Comparison of ENCODE assay signal across 1 cellular context in genomic region chr2:9423100-9423921, GRCh38.
TF ChIP-seq lines count a peak whose summit lies in the region.

TSS of gene CPSF3 (plus strand) at chr2:9423654. CDS start at chr2:9423774, 120 bp downstream.
A gene with protein sequence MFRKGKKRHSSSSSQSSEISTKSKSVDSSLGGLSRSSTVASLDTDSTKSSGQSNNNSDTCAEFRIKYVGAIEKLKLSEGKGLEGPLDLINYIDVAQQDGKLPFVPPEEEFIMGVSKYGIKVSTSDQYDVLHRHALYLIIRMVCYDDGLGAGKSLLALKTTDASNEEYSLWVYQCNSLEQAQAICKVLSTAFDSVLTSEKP (minus strand): TSS chr2:9423528. CDS start chr2:9418697, 4,831 bp downstream.

TF ChIP-seq in K562, 482 proteins besides CTCF, POLR2A, EP300 and RAD21 (continued from another document and continues in another):
- TF ChIP-seq ZNF263 (CRISPR knock-in tag; IDR thresholded peaks at IDR 0.05; ENCODE audit: borderline replicate concordance) = peak; percentile 75; the same call in 1 of the 2 replicates
- TF ChIP-seq SAFB (IDR thresholded peaks at IDR 0.05; ENCODE audit: borderline replicate concordance, low read depth, low read length) = peak; percentile 87
- no peak for TF ChIP-seq RBM14 (IDR thresholded peaks at IDR 0.05; ENCODE audit: borderline replicate concordance, insufficient read depth, low read depth, low read length)
- no peak for TF ChIP-seq COPS2 (conservative IDR thresholded peaks at IDR 0.05)
- TF ChIP-seq SMARCA5 (IDR thresholded peaks at IDR 0.05) = no peak
- TF ChIP-seq SRF (CRISPR knock-in tag; IDR thresholded peaks at IDR 0.05) = no peak
- TF ChIP-seq NEUROD1 (IDR thresholded peaks at IDR 0.05; ENCODE audit: borderline replicate concordance, low read depth, low read length, partially characterized antibody) = peak; percentile 98
- TF ChIP-seq ATF1 (CRISPR knock-in tag; IDR thresholded peaks at IDR 0.05) = no peak
- peak; percentile 89 for TF ChIP-seq ATF1 (tag; IDR thresholded peaks at IDR 0.05)
- TF ChIP-seq ZFP1 (CRISPR knock-in tag; IDR thresholded peaks at IDR 0.05) = no peak
- TF ChIP-seq, protein P1, sequence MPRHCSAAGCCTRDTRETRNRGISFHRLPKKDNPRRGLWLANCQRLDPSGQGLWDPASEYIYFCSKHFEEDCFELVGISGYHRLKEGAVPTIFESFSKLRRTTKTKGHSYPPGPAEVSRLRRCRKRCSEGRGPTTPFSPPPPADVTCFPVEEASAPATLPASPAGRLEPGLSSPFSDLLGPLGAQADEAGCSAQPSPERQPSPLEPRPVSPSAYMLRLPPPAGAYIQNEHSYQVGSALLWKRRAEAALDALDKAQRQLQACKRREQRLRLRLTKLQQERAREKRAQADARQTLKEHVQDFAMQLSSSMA (CRISPR knock-in tag; IDR thresholded peaks at IDR 0.05) = no peak
- TF ChIP-seq NFE2 (IDR thresholded peaks at IDR 0.05; ENCODE audit: low read depth) = no peak
- no peak for TF ChIP-seq DMBX1 (CRISPR knock-in tag; IDR thresholded peaks at IDR 0.05; ENCODE audit: borderline replicate concordance)
- no peak for TF ChIP-seq NR2F6 (CRISPR knock-in tag; IDR thresholded peaks at IDR 0.05)
- no peak for TF ChIP-seq ZNF408 (CRISPR knock-in tag; IDR thresholded peaks at IDR 0.05; ENCODE audit: low read depth)
- no peak for TF ChIP-seq NR3C1 (CRISPR knock-in tag; IDR thresholded peaks at IDR 0.05)
- TF ChIP-seq FOXP4 (CRISPR knock-in tag; IDR thresholded peaks at IDR 0.05; ENCODE audit: borderline replicate concordance) = peak; percentile 86; the same call in 1 of the 2 replicates
- no peak for TF ChIP-seq ZNF282 (CRISPR knock-in tag; IDR thresholded peaks at IDR 0.05)
- TF ChIP-seq TAF1 (IDR thresholded peaks at IDR 0.05; ENCODE audit: control insufficient read depth, extremely low read depth, insufficient read depth, low read length, severe bottlenecking) = peak; percentile 80
- TF ChIP-seq CTCFL (IDR thresholded peaks at IDR 0.05; ENCODE audit: borderline replicate concordance, insufficient read depth, low read depth, low read length, poor library complexity, severe bottlenecking) = no peak
- no peak for TF ChIP-seq ZBTB12 (CRISPR knock-in tag; IDR thresholded peaks at IDR 0.05)
- no peak; the same call in 1 of the 2 replicates for TF ChIP-seq TRIM28 (IDR thresholded peaks at IDR 0.05)
- TF ChIP-seq KDM4B (IDR thresholded peaks at IDR 0.05; ENCODE audit: borderline replicate concordance in 2 of 2, low read depth in 1 of 2) = no peak; a peak in 1 of 4 replicates
- TF ChIP-seq NR2C2 (CRISPR knock-in tag; IDR thresholded peaks at IDR 0.05) = no peak; the same call in 1 of the 2 replicates
- peak; percentile 66 for TF ChIP-seq NR2C2 (tag; IDR thresholded peaks at IDR 0.05)
- TF ChIP-seq ILF3 (IDR thresholded peaks at IDR 0.05; ENCODE audit: borderline replicate concordance) = no peak; the same call in 1 of the 2 replicates
- TF ChIP-seq, protein P2, sequence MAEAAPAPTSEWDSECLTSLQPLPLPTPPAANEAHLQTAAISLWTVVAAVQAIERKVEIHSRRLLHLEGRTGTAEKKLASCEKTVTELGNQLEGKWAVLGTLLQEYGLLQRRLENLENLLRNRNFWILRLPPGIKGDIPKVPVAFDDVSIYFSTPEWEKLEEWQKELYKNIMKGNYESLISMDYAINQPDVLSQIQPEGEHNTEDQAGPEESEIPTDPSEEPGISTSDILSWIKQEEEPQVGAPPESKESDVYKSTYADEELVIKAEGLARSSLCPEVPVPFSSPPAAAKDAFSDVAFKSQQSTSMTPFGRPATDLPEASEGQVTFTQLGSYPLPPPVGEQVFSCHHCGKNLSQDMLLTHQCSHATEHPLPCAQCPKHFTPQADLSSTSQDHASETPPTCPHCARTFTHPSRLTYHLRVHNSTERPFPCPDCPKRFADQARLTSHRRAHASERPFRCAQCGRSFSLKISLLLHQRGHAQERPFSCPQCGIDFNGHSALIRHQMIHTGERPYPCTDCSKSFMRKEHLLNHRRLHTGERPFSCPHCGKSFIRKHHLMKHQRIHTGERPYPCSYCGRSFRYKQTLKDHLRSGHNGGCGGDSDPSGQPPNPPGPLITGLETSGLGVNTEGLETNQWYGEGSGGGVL (CRISPR knock-in tag; IDR thresholded peaks at IDR 0.05) = no peak
- TF ChIP-seq CHD7 (IDR thresholded peaks at IDR 0.05; ENCODE audit: low read depth, low read length) = no peak
- TF ChIP-seq CTBP1 (IDR thresholded peaks at IDR 0.05; ENCODE audit: borderline replicate concordance) = peak; percentile 96
- TF ChIP-seq NFATC3 (IDR thresholded peaks at IDR 0.05) = no peak
- peak; percentile 59 to 78; a peak in 2 of 4 replicates for TF ChIP-seq SIN3A (IDR thresholded peaks at IDR 0.05; ENCODE audit: borderline replicate concordance in 2 of 2, control insufficient read depth in 1 of 2, low read depth in 2 of 2, low read length in 2 of 2)
- TF ChIP-seq MIER1 (IDR thresholded peaks at IDR 0.05; ENCODE audit: low read depth) = no peak
- TF ChIP-seq TEAD1 (CRISPR knock-in tag; IDR thresholded peaks at IDR 0.05) = peak; percentile 46 to 82; a peak in 1 of 4 replicates
- peak; percentile 76; the same call in 1 of the 2 replicates for TF ChIP-seq PML (IDR thresholded peaks at IDR 0.05; ENCODE audit: low read length)
- TF ChIP-seq ZBTB17 (CRISPR knock-in tag; IDR thresholded peaks at IDR 0.05) = peak; percentile 21; the same call in 1 of the 2 replicates
- TF ChIP-seq RBBP5 (IDR thresholded peaks at IDR 0.05; ENCODE audit: borderline replicate concordance, insufficient read depth, low read length, poor library complexity, severe bottlenecking) = peak; percentile 82
- peak; percentile 65 for TF ChIP-seq PHF20 (IDR thresholded peaks at IDR 0.05; ENCODE audit: partially characterized antibody)
- no peak for TF ChIP-seq ZNF146 (CRISPR knock-in tag; IDR thresholded peaks at IDR 0.05; ENCODE audit: unreplicated experiment)
- no peak for TF ChIP-seq ZNF644 (tag; IDR thresholded peaks at IDR 0.05; ENCODE audit: low read depth)
